ENCODE assay signal across 23 cellular contexts in genomic region chr13:94640676-94641075, GRCh38. TPM values are rescaled to one million over a fixed set of nuclear protein-coding genes. Genes with fewer than 3 reads are reported as not detected.
DNase-seq lines count a peak whose midpoint lies in the region; TF ChIP-seq lines count a peak whose summit lies in the region.
"Had no signal": no experiment of that assay in that cellular context is flagged by ENCODE, and none has a peak within 500 bp of the region (broad histone marks: within the 10 kb centered on the region; RNA-seq: fewer than 3 reads in every experiment).

No MANE protein-coding gene starts in this region.

- H3K9me3 Mint-ChIP-seq in osteocyte (ENCODE audit: unreplicated experiment) = no peaks in the 10 kb centered on the region

- DNase-seq in EH (ENCODE audit: low read depth) (peak; percentile 41), SK-N-MC (ENCODE audit: low read depth, low spot score) (no peak), fibroblast of mammary gland (ENCODE audit: low read depth) (peak; percentile 8), osteocyte (ENCODE audit: extremely low spot score, unreplicated experiment) (no peak), NCI-H446 treated with DMSO at 0.1 percent for 48 hours (lab: John Stamatoyannopoulos, UW) (no peak), cortex of kidney (lab: John Stamatoyannopoulos, UW) (no peak), head of caudate nucleus (no peak)
- DNase-seq in stimulated activated CD4-positive, alpha-beta T cell treated with anti-CD3 and anti-CD28 coated beads, Interleukin-4, amount 100 ng/mL, for 4 hours = no peak
- DNase-seq: activated CD4-positive, alpha-beta T cell treated with anti-CD3 and anti-CD28 coated beads for 48 hours; activated CD8-positive, alpha-beta memory T cell treated with anti-CD3 and anti-CD28 coated beads, Interleukin-2, amount 10 ng/mL, durations not matched to agents 7 days and 5 days; activated naive CD8-positive, alpha-beta T cell treated with anti-CD3 and anti-CD28 coated beads, Interleukin-2, amount 50 U/mL, for 24 hours; DMS 273 treated with DMSO at 0.1 percent for 48 hours; heart right ventricle; KBM-7; MV-4-11; nucleus accumbens; PC-9; retina had no signal

- H3K27ac ChIP-seq in SK-N-MC = peak overlapping the region; percentile 82
- H3K27ac ChIP-seq: cardiac muscle cell, esophagus muscularis mucosa, PC-9 had no signal

- no peak for TF ChIP-seq CTCF in fibroblast of mammary gland (conservative IDR thresholded peaks at IDR 0.05; ENCODE audit: control insufficient read depth, insufficient read depth, low read depth, low read length)
- no peak for TF ChIP-seq CTCF in osteocyte (IDR thresholded peaks at IDR 0.05)

- H3K4me3 Mint-ChIP-seq in osteocyte (ENCODE audit: unreplicated experiment) = no peak overlapping the region
- H3K4me3 Mint-ChIP-seq: activated CD8-positive, alpha-beta memory T cell treated with anti-CD3 and anti-CD28 coated beads, Interleukin-2, amount 10 ng/mL, durations not matched to agents 7 days and 5 days; activated naive CD8-positive, alpha-beta T cell treated with anti-CD3 and anti-CD28 coated beads, Interleukin-2, amount 50 U/mL, for 24 hours; CD14-positive monocyte; T-helper 1 cell treated with Interleukin-12 subunit alpha and Interleukin-12 subunit beta and Interleukin-4 antibody, amounts not matched to agents 30 μg/mL and 1 μg/mL, for 36 hours had no signal

- H3K27ac Mint-ChIP-seq in osteocyte (ENCODE audit: unreplicated experiment) = peak overlapping the region; percentile 91
- H3K27ac Mint-ChIP-seq: activated CD8-positive, alpha-beta memory T cell treated with anti-CD3 and anti-CD28 coated beads, Interleukin-2, amount 10 ng/mL, durations not matched to agents 7 days and 5 days; activated naive CD8-positive, alpha-beta T cell treated with anti-CD3 and anti-CD28 coated beads, Interleukin-2, amount 50 U/mL, for 24 hours; activated T-helper 2 cell treated with anti-CD3 and anti-CD28 coated beads, Interferon-gamma antibody, Interleukin-2, Interleukin-4, amounts not matched to agents 10 μg/mL and 5 μg/mL and 100 μg/mL, durations not matched to agents 14 hours and 24 hours and 36 hours; CD14-positive monocyte; T-helper 1 cell treated with Interleukin-12 subunit alpha and Interleukin-12 subunit beta and Interleukin-4 antibody, amounts not matched to agents 30 μg/mL and 1 μg/mL, for 36 hours had no signal

- peaks cover 24% of the 10 kb centered on the region for H3K4me1 Mint-ChIP-seq in osteocyte (ENCODE audit: unreplicated experiment)
- H3K4me1 Mint-ChIP-seq: activated CD8-positive, alpha-beta memory T cell treated with anti-CD3 and anti-CD28 coated beads, Interleukin-2, amount 10 ng/mL, durations not matched to agents 7 days and 5 days; CD14-positive monocyte had no signal

- no peaks in the 10 kb centered on the region for H3K36me3 ChIP-seq in SK-N-MC (ENCODE audit: insufficient read depth, low read length)
- H3K36me3 ChIP-seq: cardiac muscle cell, esophagus muscularis mucosa, heart right ventricle had no signal

- no peak overlapping the region for H3K9ac ChIP-seq in SK-N-MC (ENCODE audit: insufficient read length)

- intact Hi-C loops in head of caudate nucleus (cut with DNase I) = no loop called here

- H3K27me3 Mint-ChIP-seq in osteocyte (ENCODE audit: unreplicated experiment) = no peaks in the 10 kb centered on the region

- H3K36me3 Mint-ChIP-seq in osteocyte (ENCODE audit: unreplicated experiment) = peaks cover 2% of the 10 kb centered on the region
- H3K36me3 Mint-ChIP-seq: activated CD8-positive, alpha-beta memory T cell treated with anti-CD3 and anti-CD28 coated beads, Interleukin-2, amount 10 ng/mL, durations not matched to agents 7 days and 5 days; CD14-positive monocyte had no signal

- H3K4me3 ChIP-seq in SK-N-MC (peak overlapping the region; percentile 69), fibroblast of mammary gland (ENCODE audit: control insufficient read depth, low read depth, low read length) (no peak overlapping the region)
- H3K4me3 ChIP-seq: cardiac muscle cell, esophagus muscularis mucosa, heart right ventricle, PC-9 had no signal

- no peaks in the 10 kb centered on the region for H3K9me3 ChIP-seq in SK-N-MC (ENCODE audit: low read depth, low read length)

RNA-seq across cellular contexts. Expression of gene GPR180, which starts 39.0 kb away (rescaled TPM):
- 6.5 and 6.7 TPM in 2 replicates for total RNA-seq in osteocyte

RNA-seq across cellular contexts. Expression of gene TGDS, which starts 44.7 kb away (rescaled TPM):
- 7.2 and 8.2 TPM in 2 replicates for total RNA-seq in osteocyte

Comparison
In these comparisons a context has a peak if more than half of its experiments do, and no peak if none do; other contexts are left out.
1. DNase-seq: peak in EH (single experiment) and fibroblast of mammary gland (single experiment); none in SK-N-MC (single experiment), osteocyte (single experiment), NCI-H446 treated with DMSO at 0.1 percent for 48 hours (single experiment), cortex of kidney (single experiment), stimulated activated CD4-positive, alpha-beta T cell treated with anti-CD3 and anti-CD28 coated beads, Interleukin-4, amount 100 ng/mL, for 4 hours (0 of 2) and head of caudate nucleus (0 of 42).